12 cellular contexts compared by ENCODE assay signal in genomic region chr11:121328213-121328966, GRCh38. TPM values are rescaled to one million over a fixed set of nuclear protein-coding genes. Genes with fewer than 3 reads are reported as not detected.
A peak's percentile ranks its signal among the peaks of the same experiment; 100 is the strongest.
DNase-seq lines count a peak whose midpoint lies in the region; ATAC-seq and TF ChIP-seq lines count a peak whose summit lies in the region.
"Had no signal": no experiment of that assay in that cellular context is flagged by ENCODE, and none has a peak within 500 bp of the region (broad histone marks: within the 10 kb centered on the region; RNA-seq: fewer than 3 reads in every experiment).

No MANE protein-coding gene starts in this region.

- H3K36me3 Mint-ChIP-seq in activated CD8-positive, alpha-beta T cell treated with anti-CD3 and anti-CD28 coated beads, Interleukin-2, amount 10 ng/mL, durations not matched to agents 7 days and 5 days (ENCODE audit: low read depth), result no peaks in the 10 kb centered on the region

- H3K4me1 Mint-ChIP-seq in activated CD8-positive, alpha-beta T cell treated with anti-CD3 and anti-CD28 coated beads, Interleukin-2, amount 10 ng/mL, durations not matched to agents 7 days and 5 days (ENCODE audit: low read depth), result no peaks in the 10 kb centered on the region
- H3K4me1 Mint-ChIP-seq: immature natural killer cell had no signal

- peak; percentile 79 for DNase-seq in DND-41
- DNase-seq in NAMALWA (ENCODE audit: low spot score), result peak; percentile 26
- DNase-seq in activated CD8-positive, alpha-beta T cell treated with anti-CD3 and anti-CD28 coated beads, Interleukin-2, amount 10 ng/mL, durations not matched to agents 7 days and 5 days, result peak; percentile 61
- DNase-seq in esophagus muscularis mucosa (ENCODE audit: extremely low spot score), result peak; percentile 62
- no peak for DNase-seq in RKO (ENCODE audit: low spot score)
- no peak for DNase-seq in SKM-1 (lab: John Stamatoyannopoulos, UW; ENCODE audit: unreplicated experiment)
- DNase-seq in nucleus accumbens (lab: John Stamatoyannopoulos, UW), result no peak
- no peak for DNase-seq in RPMI8226
- DNase-seq: BE2C, brain microvascular endothelial cell, NCI-H187 had no signal

- intact Hi-C loops in esophagus muscularis mucosa (cut with DNase I), result loop anchor here (10.0 kb wide), 1 partner anchor 116 kb away; no protein-coding TSS in a partner anchor

- H3K4me2 ChIP-seq in DND-41 (ENCODE audit: insufficient read depth, low read length), result peak overlapping the region; percentile 59

- H3K36me3 ChIP-seq in DND-41 (ENCODE audit: insufficient read depth, low read length), result no peaks in the 10 kb centered on the region
- no peaks in the 10 kb centered on the region for H3K36me3 ChIP-seq in esophagus muscularis mucosa
- H3K36me3 ChIP-seq: BE2C, brain microvascular endothelial cell had no signal

- CTCF ChIA-PET in activated CD8-positive, alpha-beta T cell treated with anti-CD3 and anti-CD28 coated beads, Interleukin-2, amount 10 ng/mL, durations not matched to agents 7 days and 5 days (lab: Charles Lee), result interaction anchor here (1.3 to 1.5 kb wide), 2 partner anchors 9 to 253 kb away, joined by 3 to 4 read pairs; no protein-coding TSS in a partner anchor

- H4K20me1 ChIP-seq in DND-41 (ENCODE audit: insufficient read depth, low read length), result no peaks in the 10 kb centered on the region

- H3K4me1 ChIP-seq in DND-41 (ENCODE audit: insufficient read depth, low read length) (peaks cover 20% of the 10 kb centered on the region), esophagus muscularis mucosa (no peaks in the 10 kb centered on the region)
- H3K4me1 ChIP-seq: BE2C had no signal

- TF ChIP-seq CTCF in DND-41 (IDR thresholded peaks at IDR 0.05; ENCODE audit: borderline replicate concordance, extremely low read depth, low read length, poor library complexity, severe bottlenecking), result no peak
- TF ChIP-seq CTCF in esophagus muscularis mucosa (IDR thresholded peaks at IDR 0.05), result no peak

- no peak overlapping the region for H3K4me3 Mint-ChIP-seq in activated CD8-positive, alpha-beta T cell treated with anti-CD3 and anti-CD28 coated beads, Interleukin-2, amount 10 ng/mL, durations not matched to agents 7 days and 5 days
- H3K4me3 Mint-ChIP-seq: immature natural killer cell had no signal

- H3K9me3 Mint-ChIP-seq in activated CD8-positive, alpha-beta T cell treated with anti-CD3 and anti-CD28 coated beads, Interleukin-2, amount 10 ng/mL, durations not matched to agents 7 days and 5 days (ENCODE audit: insufficient read depth), result no peaks in the 10 kb centered on the region
- H3K9me3 Mint-ChIP-seq: immature natural killer cell had no signal

- no peaks in the 10 kb centered on the region for H3K79me2 ChIP-seq in DND-41 (ENCODE audit: insufficient read depth, low read length)

- TF ChIP-seq EP300 in esophagus muscularis mucosa (IDR thresholded peaks at IDR 0.05), result no peak

- no peak overlapping the region for H3K27ac Mint-ChIP-seq in activated CD8-positive, alpha-beta T cell treated with anti-CD3 and anti-CD28 coated beads, Interleukin-2, amount 10 ng/mL, durations not matched to agents 7 days and 5 days
- H3K27ac Mint-ChIP-seq: immature natural killer cell had no signal

- H3K9me3 ChIP-seq in DND-41 (ENCODE audit: insufficient read depth, low read length, severe bottlenecking), result no peaks in the 10 kb centered on the region
- no peaks in the 10 kb centered on the region for H3K9me3 ChIP-seq in esophagus muscularis mucosa
- H3K9me3 ChIP-seq: BE2C had no signal

- H3K27me3 ChIP-seq in DND-41 (ENCODE audit: insufficient read depth, low read length, poor library complexity) (no peaks in the 10 kb centered on the region), esophagus muscularis mucosa (peaks cover 0 to 9% (median 0%) of the 10 kb centered on the region in 4 donors)

- H3K27ac ChIP-seq in DND-41 (ENCODE audit: low read length) (peak overlapping the region; percentile 53), esophagus muscularis mucosa (replicated peaks in 1 of 4) (no peak overlapping the region)
- H3K27ac ChIP-seq: brain microvascular endothelial cell had no signal

- POLR2A ChIA-PET in activated CD8-positive, alpha-beta T cell treated with anti-CD3 and anti-CD28 coated beads, Interleukin-2, amount 10 ng/mL, durations not matched to agents 7 days and 5 days (lab: Charles Lee), result interaction anchor here (0.7 kb wide), 1 partner anchor 188 kb away, joined by 3 read pairs; no protein-coding TSS in a partner anchor

- 82% methylated on average over 15 of the region's 15 CpGs for WGBS in esophagus muscularis mucosa

- no peak for TF ChIP-seq POLR2A in esophagus muscularis mucosa (IDR thresholded peaks at IDR 0.05; ENCODE audit: low read depth)

- peaks cover 12% of the 10 kb centered on the region for H3K27me3 Mint-ChIP-seq in activated CD8-positive, alpha-beta T cell treated with anti-CD3 and anti-CD28 coated beads, Interleukin-2, amount 10 ng/mL, durations not matched to agents 7 days and 5 days (ENCODE audit: low read depth)

- peak overlapping the region; percentile 17 for H2AFZ ChIP-seq in DND-41 (ENCODE audit: low read depth, low read length)

- no peak overlapping the region for H3K9ac ChIP-seq in DND-41 (ENCODE audit: low read depth, low read length)

- peak; percentile 97 for ATAC-seq in DND-41 (ENCODE audit: insufficient read depth, low read depth)
- peak; percentile 79 for ATAC-seq in activated CD8-positive, alpha-beta T cell treated with anti-CD3 and anti-CD28 coated beads, Interleukin-2, amount 10 ng/mL, durations not matched to agents 7 days and 5 days

- H3K4me3 ChIP-seq in DND-41 (ENCODE audit: low read depth in 1 of 2, low read length in 2 of 2) (peak overlapping the region in 1 of 2 experiments; percentile 30; a peak in 2 of 4 replicates), esophagus muscularis mucosa (no peak overlapping the region)

RNA-seq across cellular contexts. Expression of gene SC5D, which starts 35.8 kb away (rescaled TPM):
- 10 to 100 TPM; 18.9 to 21.6 TPM for total RNA-seq in activated CD8-positive, alpha-beta T cell treated with anti-CD3 and anti-CD28 coated beads, Interleukin-2, amount 10 ng/mL, durations not matched to agents 7 days and 5 days
- total RNA-seq in esophagus muscularis mucosa, result 10 to 100 TPM; 18.5 to 23.7 (median 20.6) TPM

Comparison
In these comparisons a context has a peak if more than half of its experiments do, and no peak if none do; other contexts are left out.
1. DNase-seq: peak in DND-41 (single experiment), NAMALWA (single experiment), activated CD8-positive, alpha-beta T cell treated with anti-CD3 and anti-CD28 coated beads, Interleukin-2, amount 10 ng/mL, durations not matched to agents 7 days and 5 days (single experiment) and esophagus muscularis mucosa (single experiment); none in RKO (single experiment), SKM-1 (single experiment), nucleus accumbens (0 of 56) and RPMI8226 (single experiment).